13 cellular contexts compared by ENCODE assay signal in the genomic region with DNA sequence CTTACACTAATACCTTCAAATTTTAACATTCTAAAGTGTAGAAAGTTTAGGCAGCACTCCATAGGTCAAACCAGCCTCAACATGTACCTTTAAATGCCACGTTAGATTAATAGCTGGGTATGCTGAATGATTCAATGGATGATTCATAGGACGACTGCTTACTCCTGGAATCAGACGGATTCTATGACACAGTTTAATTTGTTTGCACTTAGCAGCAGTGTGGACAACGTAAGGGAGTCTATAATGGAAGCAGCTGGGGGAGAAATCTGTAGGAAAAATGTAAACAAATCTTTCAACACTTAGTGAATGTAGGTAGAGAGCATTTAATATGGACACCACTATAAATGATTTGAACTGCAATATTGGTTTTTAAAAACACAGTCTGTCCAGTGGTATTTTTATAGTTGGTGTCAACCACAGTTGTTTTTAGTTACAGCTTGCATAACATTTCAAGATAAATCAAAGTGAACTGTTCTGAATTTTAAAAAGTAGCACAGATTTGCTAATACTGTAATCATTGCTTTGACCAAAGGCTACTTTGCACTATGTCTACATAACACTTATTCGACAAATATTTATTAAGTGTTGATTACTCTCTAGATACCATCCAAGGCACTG.
A peak's percentile ranks its signal among the peaks of the same experiment; 100 is the strongest.
DNase-seq lines count a peak whose midpoint lies in the region; ATAC-seq and TF ChIP-seq lines count a peak whose summit lies in the region.
"Had no signal": no experiment of that assay in that cellular context is flagged by ENCODE, and none has a peak within 500 bp of the region (broad histone marks: within the 10 kb centered on the region; RNA-seq: fewer than 3 reads in every experiment).

No MANE protein-coding gene starts in this region.

- H3K4me1 ChIP-seq in smooth muscle cell (ENCODE audit: low read depth): no peaks in the 10 kb centered on the region
- H3K4me1 ChIP-seq in left lung: no peaks in the 10 kb centered on the region

- peak overlapping the region; percentile 9 for H3K4me2 ChIP-seq in smooth muscle cell

- H3K27ac ChIP-seq in smooth muscle cell (ENCODE audit: low read depth): peak overlapping the region; percentile 43
- H3K27ac ChIP-seq in left lung: no peak overlapping the region
- H3K27ac ChIP-seq: 22Rv1 had no signal

- intact Hi-C loops in left lung (cut with DNase I): no loop called here

- no peaks in the 10 kb centered on the region for H4K20me1 ChIP-seq in smooth muscle cell (ENCODE audit: low read depth)

- no peaks in the 10 kb centered on the region for H3K36me3 ChIP-seq in smooth muscle cell (ENCODE audit: low read depth)
- H3K36me3 ChIP-seq in left lung: no peaks in the 10 kb centered on the region

- no peaks in the 10 kb centered on the region for H3F3A ChIP-seq in smooth muscle cell (ENCODE audit: low read depth)

- no peaks in the 10 kb centered on the region for H3K79me2 ChIP-seq in smooth muscle cell (ENCODE audit: low read depth)

- peak overlapping the region; percentile 7 for H2AFZ ChIP-seq in smooth muscle cell (ENCODE audit: low read depth)

- DNase-seq in NCI-H2081 (lab: John Stamatoyannopoulos, UW) (peak; percentile 1 to 65), NCI-H2081 treated with DMSO at 0.1 percent for 48 hours (lab: John Stamatoyannopoulos, UW) (no peak), NCI-H748 (lab: John Stamatoyannopoulos, UW; ENCODE audit: unreplicated experiment) (peak; percentile 89), epithelial cell of proximal tubule (ENCODE audit: low read depth) (peak; percentile 32), smooth muscle cell (lab: John Stamatoyannopoulos, UW; ENCODE audit: unreplicated experiment) (no peak), DMS 273 (lab: John Stamatoyannopoulos, UW; ENCODE audit: unreplicated experiment) (no peak), left lobe of liver (ENCODE audit: low spot score) (no peak), left lung (no peak)
- DNase-seq: activated CD8-positive, alpha-beta memory T cell treated with anti-CD3 and anti-CD28 coated beads for 24 hours; activated naive CD8-positive, alpha-beta T cell treated with anti-CD3 and anti-CD28 coated beads, Interleukin-2, amount 10 ng/mL, durations not matched to agents 7 days and 5 days; Karpas-422; NCI-H526 treated with DMSO at 0.1 percent for 48 hours had no signal

- ATAC-seq in left lobe of liver (no peak), left lung (no peak)

- no peak for TF ChIP-seq CTCF in epithelial cell of proximal tubule (conservative IDR thresholded peaks at IDR 0.05; ENCODE audit: low read depth, low read length)
- no peak for TF ChIP-seq CTCF in smooth muscle cell (IDR thresholded peaks at IDR 0.05; ENCODE audit: borderline replicate concordance, insufficient read depth, poor library complexity, severe bottlenecking)
- no peak for TF ChIP-seq CTCF in left lung (IDR thresholded peaks at IDR 0.05)

- H3K4me3 ChIP-seq in epithelial cell of proximal tubule (ENCODE audit: low read depth, low read length) (no peak overlapping the region), smooth muscle cell (no peak overlapping the region), left lung (no peak overlapping the region)

- H3K27me3 ChIP-seq in smooth muscle cell (ENCODE audit: low read depth): no peaks in the 10 kb centered on the region
- H3K27me3 ChIP-seq in left lung: no peaks in the 10 kb centered on the region

- WGBS in smooth muscle cell (ENCODE audit: low lambda C conversion rate): 42% methylated on average over 5 of the region's 5 CpGs

- no peak overlapping the region for H3K9ac ChIP-seq in smooth muscle cell (ENCODE audit: low read depth)

- no peaks in the 10 kb centered on the region for H3K9me3 ChIP-seq in smooth muscle cell (replicated peaks; ENCODE audit: low read depth)
- H3K9me3 ChIP-seq in left lung: peaks cover 0 to 10% of the 10 kb centered on the region in 2 donors

Comparison
In these comparisons a context has a peak if more than half of its experiments do, and no peak if none do; other contexts are left out.
1. DNase-seq: peak in NCI-H2081 (2 of 2), NCI-H748 (single experiment) and epithelial cell of proximal tubule (single experiment); none in NCI-H2081 treated with DMSO at 0.1 percent for 48 hours (single experiment), smooth muscle cell (single experiment), DMS 273 (single experiment), left lobe of liver (single experiment) and left lung (0 of 2).